24 cellular contexts compared by ENCODE assay signal in the genomic region with DNA sequence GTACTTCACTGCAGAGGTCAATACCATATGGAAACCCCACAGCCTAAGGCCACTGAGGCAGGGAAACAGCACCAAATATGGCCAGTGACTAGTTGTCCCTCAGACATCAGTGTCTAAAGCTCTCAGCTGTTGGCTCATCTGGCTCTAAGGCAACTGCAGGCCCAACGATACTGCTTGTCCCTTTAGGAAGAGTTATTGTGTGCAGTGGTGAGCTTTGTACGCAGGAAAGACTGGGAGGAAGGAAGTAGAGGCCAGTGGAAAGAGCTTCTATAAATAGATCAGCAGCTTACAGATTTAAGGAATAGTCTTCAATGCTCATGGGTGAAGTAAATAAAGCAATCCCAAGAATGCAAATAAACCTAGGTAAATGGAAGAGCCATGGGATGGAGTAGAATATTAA. TPM values are rescaled to one million over a fixed set of nuclear protein-coding genes. Genes with fewer than 3 reads are reported as not detected.
DNase-seq lines count a peak whose midpoint lies in the region; ATAC-seq and TF ChIP-seq lines count a peak whose summit lies in the region.
"Had no signal": no experiment of that assay in that cellular context is flagged by ENCODE, and none has a peak within 500 bp of the region (broad histone marks: within the 10 kb centered on the region; RNA-seq: fewer than 3 reads in every experiment).

No MANE protein-coding gene starts in this region.

- H3K4me1 Mint-ChIP-seq in CD14-positive monocyte (peaks cover 9% of the 10 kb centered on the region), WTC11 (peaks cover 21% of the 10 kb centered on the region)

- H3K27me3 Mint-ChIP-seq in CD14-positive monocyte (ENCODE audit: low read depth in 3 of 3), result no peaks in the 10 kb centered on the region
- H3K27me3 Mint-ChIP-seq in WTC11 (ENCODE audit: low read depth), result no peaks in the 10 kb centered on the region
- H3K27me3 Mint-ChIP-seq: activated CD4-positive, alpha-beta memory T cell treated with anti-CD3 and anti-CD28 coated beads for 36 hours; activated naive CD8-positive, alpha-beta T cell treated with anti-CD3 and anti-CD28 coated beads, Interleukin-2, amount 10 ng/mL, durations not matched to agents 7 days and 5 days; progenitor cell of endocrine pancreas had no signal

- H3K36me3 Mint-ChIP-seq in CD14-positive monocyte (peaks cover 76 to 88% of the 10 kb centered on the region in 2 donors), WTC11 (peaks cover 38% of the 10 kb centered on the region)

- H3K9me3 Mint-ChIP-seq in CD14-positive monocyte (no peaks in the 10 kb centered on the region), WTC11 (peaks cover 11% of the 10 kb centered on the region; the same call in 1 of the 2 replicates)
- H3K9me3 Mint-ChIP-seq: activated CD4-positive, alpha-beta memory T cell treated with anti-CD3 and anti-CD28 coated beads for 36 hours; activated naive CD8-positive, alpha-beta T cell treated with anti-CD3 and anti-CD28 coated beads, Interleukin-2, amount 10 ng/mL, durations not matched to agents 7 days and 5 days; activated T-helper 2 cell treated with anti-CD3 and anti-CD28 coated beads, Interferon-gamma antibody, Interleukin-2, Interleukin-4, amounts not matched to agents 10 μg/mL and 5 μg/mL and 100 μg/mL, durations not matched to agents 14 hours and 24 hours and 36 hours had no signal

- TF ChIP-seq CTCF in CD14-positive monocyte (IDR thresholded peaks at IDR 0.05) (no peak), WTC11 (IDR thresholded peaks at IDR 0.05) (no peak)

- DNase-seq in CD14-positive monocyte (ENCODE audit: low spot score), result no peak
- DNase-seq in WTC11 (ENCODE audit: low spot score), result no peak
- DNase-seq in Right ventricle myocardium superior, result no peak
- peak; percentile 77 to 81 for DNase-seq in lung microvascular endothelial cell (ENCODE audit: low read depth in 2 of 2)
- DNase-seq in NCI-H748 (lab: John Stamatoyannopoulos, UW; ENCODE audit: unreplicated experiment), result no peak
- no peak for DNase-seq in DMS114 treated with DMSO at 0.1 percent for 48 hours (lab: John Stamatoyannopoulos, UW; ENCODE audit: unreplicated experiment)
- DNase-seq in RPMI8226, result no peak
- DNase-seq: activated CD4-positive, alpha-beta memory T cell treated with anti-CD3 and anti-CD28 coated beads for 36 hours; activated CD4-positive, CD25-positive, alpha-beta regulatory T cell; activated CD8-positive, alpha-beta memory T cell treated with anti-CD3 and anti-CD28 coated beads, Interleukin-2, amount 50 U/mL, for 48 hours; activated naive CD8-positive, alpha-beta T cell treated with anti-CD3 and anti-CD28 coated beads, Interleukin-2, amount 10 ng/mL, durations not matched to agents 7 days and 5 days; AML-193; cerebellar nuclear complex; erythroblast; foreskin keratinocyte; GOT3; lower lobe of right lung; NCI-H187; NCI-H748 treated with DMSO at 0.1 percent for 48 hours; T-helper 9 cell had no signal

- ATAC-seq in WTC11, result no peak
- ATAC-seq in Right ventricle myocardium superior (ENCODE audit: poor library complexity), result peak; percentile 56
- no peak for ATAC-seq in GM18873 (IDR thresholded peaks at IDR 0.05; ENCODE audit: low FRiP score, unreplicated experiment)
- ATAC-seq: foreskin keratinocyte, K562, lower lobe of right lung had no signal

- H3K4me3 Mint-ChIP-seq in CD14-positive monocyte (no peak overlapping the region), WTC11 (no peak overlapping the region)
- H3K4me3 Mint-ChIP-seq: activated CD4-positive, alpha-beta memory T cell treated with anti-CD3 and anti-CD28 coated beads for 36 hours; activated naive CD8-positive, alpha-beta T cell treated with anti-CD3 and anti-CD28 coated beads, Interleukin-2, amount 10 ng/mL, durations not matched to agents 7 days and 5 days had no signal

- POLR2A ChIA-PET in WTC11 (lab: Charles Lee), result no interaction called here

- intact Hi-C loops in CD14-positive monocyte (cut with micrococcal nuclease), result no loop called here
- intact Hi-C loops in Right ventricle myocardium superior (cut with DNase I), result no loop called here

- CTCF ChIA-PET in WTC11 (lab: Charles Lee), result interaction anchor here (1.0 kb wide), 1 partner anchor 61 kb away, joined by 3 read pairs; no protein-coding TSS in a partner anchor

- H3K27ac Mint-ChIP-seq in CD14-positive monocyte (peak overlapping the region in 4 of 7 donors; percentile 2 to 71 (median 34)), WTC11 (peak overlapping the region; percentile 61)
- H3K27ac Mint-ChIP-seq: activated CD4-positive, alpha-beta memory T cell treated with anti-CD3 and anti-CD28 coated beads for 36 hours; activated naive CD8-positive, alpha-beta T cell treated with anti-CD3 and anti-CD28 coated beads, Interleukin-2, amount 10 ng/mL, durations not matched to agents 7 days and 5 days; activated T-helper 2 cell treated with anti-CD3 and anti-CD28 coated beads, Interferon-gamma antibody, Interleukin-2, Interleukin-4, amounts not matched to agents 10 μg/mL and 5 μg/mL and 100 μg/mL, durations not matched to agents 14 hours and 24 hours and 36 hours; progenitor cell of endocrine pancreas had no signal

TF ChIP-seq in WTC11, 78 proteins besides CTCF, POLR2A, EP300 and RAD21:
- TF ChIP-seq, protein P1, sequence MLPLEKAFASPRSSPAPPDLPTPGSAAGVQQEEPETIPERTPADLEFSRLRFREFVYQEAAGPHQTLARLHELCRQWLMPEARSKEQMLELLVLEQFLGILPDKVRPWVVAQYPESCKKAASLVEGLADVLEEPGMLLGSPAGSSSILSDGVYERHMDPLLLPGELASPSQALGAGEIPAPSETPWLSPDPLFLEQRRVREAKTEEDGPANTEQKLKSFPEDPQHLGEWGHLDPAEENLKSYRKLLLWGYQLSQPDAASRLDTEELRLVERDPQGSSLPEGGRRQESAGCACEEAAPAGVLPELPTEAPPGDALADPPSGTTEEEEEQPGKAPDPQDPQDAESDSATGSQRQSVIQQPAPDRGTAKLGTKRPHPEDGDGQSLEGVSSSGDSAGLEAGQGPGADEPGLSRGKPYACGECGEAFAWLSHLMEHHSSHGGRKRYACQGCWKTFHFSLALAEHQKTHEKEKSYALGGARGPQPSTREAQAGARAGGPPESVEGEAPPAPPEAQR (CRISPR knock-in tag; IDR thresholded peaks at IDR 0.05), result no peak
- TF ChIP-seq, protein P2, sequence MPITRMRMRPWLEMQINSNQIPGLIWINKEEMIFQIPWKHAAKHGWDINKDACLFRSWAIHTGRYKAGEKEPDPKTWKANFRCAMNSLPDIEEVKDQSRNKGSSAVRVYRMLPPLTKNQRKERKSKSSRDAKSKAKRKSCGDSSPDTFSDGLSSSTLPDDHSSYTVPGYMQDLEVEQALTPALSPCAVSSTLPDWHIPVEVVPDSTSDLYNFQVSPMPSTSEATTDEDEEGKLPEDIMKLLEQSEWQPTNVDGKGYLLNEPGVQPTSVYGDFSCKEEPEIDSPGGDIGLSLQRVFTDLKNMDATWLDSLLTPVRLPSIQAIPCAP (CRISPR knock-in tag; IDR thresholded peaks at IDR 0.05), result no peak
- TF ChIP-seq, protein P3, sequence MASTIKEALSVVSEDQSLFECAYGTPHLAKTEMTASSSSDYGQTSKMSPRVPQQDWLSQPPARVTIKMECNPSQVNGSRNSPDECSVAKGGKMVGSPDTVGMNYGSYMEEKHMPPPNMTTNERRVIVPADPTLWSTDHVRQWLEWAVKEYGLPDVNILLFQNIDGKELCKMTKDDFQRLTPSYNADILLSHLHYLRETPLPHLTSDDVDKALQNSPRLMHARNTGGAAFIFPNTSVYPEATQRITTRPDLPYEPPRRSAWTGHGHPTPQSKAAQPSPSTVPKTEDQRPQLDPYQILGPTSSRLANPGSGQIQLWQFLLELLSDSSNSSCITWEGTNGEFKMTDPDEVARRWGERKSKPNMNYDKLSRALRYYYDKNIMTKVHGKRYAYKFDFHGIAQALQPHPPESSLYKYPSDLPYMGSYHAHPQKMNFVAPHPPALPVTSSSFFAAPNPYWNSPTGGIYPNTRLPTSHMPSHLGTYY (CRISPR knock-in tag; IDR thresholded peaks at IDR 0.05), result no peak
- TF ChIP-seq ETV6 (CRISPR knock-in tag; IDR thresholded peaks at IDR 0.05), result no peak
- TF ChIP-seq, protein P4, sequence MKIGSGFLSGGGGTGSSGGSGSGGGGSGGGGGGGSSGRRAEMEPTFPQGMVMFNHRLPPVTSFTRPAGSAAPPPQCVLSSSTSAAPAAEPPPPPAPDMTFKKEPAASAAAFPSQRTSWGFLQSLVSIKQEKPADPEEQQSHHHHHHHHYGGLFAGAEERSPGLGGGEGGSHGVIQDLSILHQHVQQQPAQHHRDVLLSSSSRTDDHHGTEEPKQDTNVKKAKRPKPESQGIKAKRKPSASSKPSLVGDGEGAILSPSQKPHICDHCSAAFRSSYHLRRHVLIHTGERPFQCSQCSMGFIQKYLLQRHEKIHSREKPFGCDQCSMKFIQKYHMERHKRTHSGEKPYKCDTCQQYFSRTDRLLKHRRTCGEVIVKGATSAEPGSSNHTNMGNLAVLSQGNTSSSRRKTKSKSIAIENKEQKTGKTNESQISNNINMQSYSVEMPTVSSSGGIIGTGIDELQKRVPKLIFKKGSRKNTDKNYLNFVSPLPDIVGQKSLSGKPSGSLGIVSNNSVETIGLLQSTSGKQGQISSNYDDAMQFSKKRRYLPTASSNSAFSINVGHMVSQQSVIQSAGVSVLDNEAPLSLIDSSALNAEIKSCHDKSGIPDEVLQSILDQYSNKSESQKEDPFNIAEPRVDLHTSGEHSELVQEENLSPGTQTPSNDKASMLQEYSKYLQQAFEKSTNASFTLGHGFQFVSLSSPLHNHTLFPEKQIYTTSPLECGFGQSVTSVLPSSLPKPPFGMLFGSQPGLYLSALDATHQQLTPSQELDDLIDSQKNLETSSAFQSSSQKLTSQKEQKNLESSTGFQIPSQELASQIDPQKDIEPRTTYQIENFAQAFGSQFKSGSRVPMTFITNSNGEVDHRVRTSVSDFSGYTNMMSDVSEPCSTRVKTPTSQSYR (CRISPR knock-in tag; IDR thresholded peaks at IDR 0.05), result no peak
- TF ChIP-seq MXD4 (CRISPR knock-in tag; IDR thresholded peaks at IDR 0.05; ENCODE audit: borderline replicate concordance), result no peak

RNA-seq across cellular contexts. Expression of a gene that starts 29.3 kb away (rescaled TPM):
- polyA plus RNA-seq in CD14-positive monocyte, result 1 to 10 TPM in 1 of 2 donors, under 1 TPM in 1; 0.53 to 1.2 TPM
- total RNA-seq in WTC11 (2021), result 6.3 to 8.6 TPM (median 8.1 TPM) in 3 replicates
- 20.4 TPM for total RNA-seq in Right ventricle myocardium superior
- 9.6 and 12.9 TPM in 2 replicates for total RNA-seq in lung microvascular endothelial cell

Comparison
In these comparisons a context has a peak if more than half of its experiments do, and no peak if none do; other contexts are left out.
1. DNase-seq: peak in lung microvascular endothelial cell (2 of 2); none in CD14-positive monocyte (single experiment), WTC11 (single experiment), Right ventricle myocardium superior (single experiment), NCI-H748 (single experiment), DMS114 treated with DMSO at 0.1 percent for 48 hours (single experiment) and RPMI8226 (single experiment).